ENCODE assay signal across 36 cellular contexts in the genomic region with DNA sequence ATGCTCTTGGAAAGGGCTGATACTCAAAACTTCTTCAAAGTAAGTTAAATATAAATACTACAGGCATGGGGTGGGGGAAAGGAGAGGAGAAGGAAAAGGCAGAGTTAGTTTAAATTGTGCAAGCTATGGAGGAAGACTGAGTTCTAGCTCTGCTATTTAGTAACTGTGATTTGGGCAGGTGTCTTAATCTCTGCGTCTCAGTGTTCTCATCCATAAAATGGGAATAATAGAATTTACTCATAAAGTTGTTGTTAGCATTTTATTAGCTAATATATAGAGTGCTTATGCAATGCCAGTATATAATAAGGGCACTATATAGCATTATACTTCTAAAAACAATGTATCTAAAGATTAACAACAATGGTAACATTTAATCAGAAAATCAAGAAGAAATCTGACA. TPM values are rescaled to one million over a fixed set of nuclear protein-coding genes. Genes with fewer than 3 reads are reported as not detected.
"Had no signal": no experiment of that assay in that cellular context is flagged by ENCODE, and none has a peak within 500 bp of the region (broad histone marks: within the 10 kb centered on the region; RNA-seq: fewer than 3 reads in every experiment).

No MANE protein-coding gene starts in this region.

- DNase-seq: Kasumi-1, MG63, MM.1S, MV-4-11, NCI-H1048, NCI-H1092, NCI-H1092 treated with DMSO at 0.1 percent for 48 hours, NCI-H1105, NCI-H1105 treated with DMSO at 0.1 percent for 48 hours, NCI-H1417, NCI-H1417 treated with DMSO at 0.1 percent for 48 hours, NCI-H1436, NCI-H1436 treated with DMSO at 0.1 percent for 48 hours, NCI-H146, NCI-H1694, NCI-H1694 treated with DMSO at 0.1 percent for 48 hours, NCI-H187, NCI-H187 treated with DMSO at 0.1 percent for 48 hours, NCI-H1930, NCI-H2029, NCI-H2029 treated with DMSO at 0.1 percent for 48 hours, NCI-H2081, NCI-H2081 treated with DMSO at 0.1 percent for 48 hours, NCI-H2107, NCI-H2171, NCI-H2171 treated with DMSO at 0.1 percent for 48 hours, NCI-H2227 treated with DMSO at 0.1 percent for 48 hours, NCI-H226, NCI-H345, NCI-H446, NCI-H446 treated with DMSO at 0.1 percent for 48 hours, NCI-H510A, NCI-H510A treated with DMSO at 0.1 percent for 48 hours, NCI-H524, NCI-H524 treated with DMSO at 0.1 percent for 48 hours had no signal

- H3K4me3 ChIP-seq: MG63 had no signal

- H3K36me3 ChIP-seq: MG63 had no signal

- H3K9me3 ChIP-seq: MG63 had no signal

RNA-seq across cellular contexts. Expression of a gene that starts 58.1 kb away (rescaled TPM):
- total RNA-seq: LHCN-M2 had no signal
